ENCODE assay signal across 27 cellular contexts in the genomic region with DNA sequence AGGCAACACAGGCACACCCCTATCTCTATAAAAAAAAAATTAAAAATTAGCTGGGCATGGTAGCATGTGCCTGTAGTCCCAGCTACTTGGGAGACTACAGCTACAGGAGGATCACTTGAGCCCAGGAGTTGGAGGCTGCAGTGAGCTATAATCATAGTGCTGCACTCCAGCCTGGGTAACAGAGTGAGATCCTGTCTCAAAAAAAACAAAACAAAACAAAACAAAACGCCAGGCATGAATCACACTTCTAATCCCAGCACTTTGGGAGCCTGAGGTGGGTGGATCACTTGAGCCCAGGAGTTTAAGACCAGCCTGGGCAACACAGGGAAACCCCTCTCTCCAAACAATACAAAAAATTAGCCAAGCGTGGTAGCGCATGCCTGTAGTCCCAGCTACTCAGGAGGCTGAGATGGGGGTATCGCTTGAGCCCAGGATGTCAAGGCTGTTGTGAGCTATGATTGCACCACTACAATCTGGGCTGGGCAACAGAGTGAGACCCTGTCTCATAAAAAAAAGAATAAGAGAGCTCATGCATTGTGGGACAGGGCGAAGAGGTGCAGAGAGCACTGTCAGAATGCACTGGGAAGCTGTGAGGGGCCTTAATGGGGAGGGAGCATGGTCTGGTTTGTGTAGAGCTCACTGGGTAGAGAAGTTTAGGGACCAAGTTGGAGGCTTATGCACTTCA. TPM values are rescaled to one million over a fixed set of nuclear protein-coding genes. Genes with fewer than 3 reads are reported as not detected.
"Had no signal": no experiment of that assay in that cellular context is flagged by ENCODE, and none has a peak within 500 bp of the region (broad histone marks: within the 10 kb centered on the region; RNA-seq: fewer than 3 reads in every experiment).

No MANE protein-coding gene starts in this region.

- H3K9ac ChIP-seq: neural progenitor cell had no signal

- H3K27me3 Mint-ChIP-seq: activated CD4-positive, alpha-beta T cell treated with anti-CD3 and anti-CD28 coated beads for 36 hours; activated naive CD4-positive, alpha-beta T cell treated with anti-CD3 and anti-CD28 coated beads, Interleukin-2, amount 50 U/mL, for 24 hours; activated naive CD8-positive, alpha-beta T cell treated with anti-CD3 and anti-CD28 coated beads, Interleukin-2, amount 50 U/mL, for 24 hours had no signal

- H3K27me3 ChIP-seq: body of pancreas, gastrocnemius medialis, left lung, neural progenitor cell, spleen, transverse colon had no signal

- H3K27ac ChIP-seq: body of pancreas, epithelial cell of prostate, gastrocnemius medialis, left lung, lower lobe of right lung, neural progenitor cell, spleen, transverse colon had no signal

- H3K9me3 ChIP-seq: body of pancreas, gastrocnemius medialis, left lung, lower lobe of right lung, spleen, transverse colon had no signal

- H3K4me2 ChIP-seq: neural progenitor cell had no signal

- H3K9me3 Mint-ChIP-seq: activated naive CD4-positive, alpha-beta T cell treated with anti-CD3 and anti-CD28 coated beads, Interleukin-2, amount 50 U/mL, for 24 hours; activated naive CD8-positive, alpha-beta T cell treated with anti-CD3 and anti-CD28 coated beads, Interleukin-2, amount 50 U/mL, for 24 hours; activated T-helper 1 cell treated with anti-CD3 and anti-CD28 coated beads, Interleukin-12 subunit alpha, Interleukin-12 subunit beta, Interleukin-2, Interleukin-4 antibody, amounts not matched to agents 30 ng/mL and 10 ng/mL and 1 ng/mL, durations not matched to agents 14 hours and 24 hours and 36 hours; natural killer cell had no signal

- H2AFZ ChIP-seq: neural progenitor cell had no signal

- H3K4me3 ChIP-seq: body of pancreas, gastrocnemius medialis, left lung, lower lobe of right lung, neural progenitor cell, spleen, transverse colon had no signal

- H3K4me1 ChIP-seq: body of pancreas, gastrocnemius medialis, left lung, lower lobe of right lung, neural progenitor cell, spleen, transverse colon had no signal

- DNase-seq: activated CD4-positive, alpha-beta T cell treated with anti-CD3 and anti-CD28 coated beads for 36 hours; activated CD4-positive, alpha-beta T cell treated with anti-CD3 and anti-CD28 coated beads, Interleukin-2, amount 50 U/mL, for 48 hours; activated CD4-positive, CD25-positive, alpha-beta regulatory T cell; activated CD8-positive, alpha-beta memory T cell treated with anti-CD3 and anti-CD28 coated beads for 24 hours; activated effector memory CD4-positive, alpha-beta T cell treated with anti-CD3 and anti-CD28 coated beads, Interleukin-2, amount 50 U/mL, for 16 hours; activated naive CD8-positive, alpha-beta T cell treated with anti-CD3 and anti-CD28 coated beads, Interleukin-2, amount 50 U/mL, for 24 hours; activated T-cell treated with anti-CD3 and anti-CD28 coated beads, Interleukin-2, amount 50 U/mL, for 1 hour; body of pancreas; gastrocnemius medialis; glutamatergic neuron; left lung; lower lobe of right lung; mesenchymal stem cell; natural killer cell; occipital lobe; right cardiac atrium; spleen; stimulated activated naive CD4-positive, alpha-beta T cell treated with Interleukin-2 at 50 U/mL for 16 hours; transverse colon had no signal

- H3K4me1 Mint-ChIP-seq: activated CD4-positive, alpha-beta T cell treated with anti-CD3 and anti-CD28 coated beads for 36 hours had no signal

- H3K4me3 Mint-ChIP-seq: activated CD4-positive, alpha-beta T cell treated with anti-CD3 and anti-CD28 coated beads for 36 hours; activated naive CD4-positive, alpha-beta T cell treated with anti-CD3 and anti-CD28 coated beads, Interleukin-2, amount 50 U/mL, for 24 hours; activated naive CD8-positive, alpha-beta T cell treated with anti-CD3 and anti-CD28 coated beads, Interleukin-2, amount 50 U/mL, for 24 hours; activated T-helper 1 cell treated with anti-CD3 and anti-CD28 coated beads, Interleukin-12 subunit alpha, Interleukin-12 subunit beta, Interleukin-2, Interleukin-4 antibody, amounts not matched to agents 30 ng/mL and 10 ng/mL and 1 ng/mL, durations not matched to agents 14 hours and 24 hours and 36 hours; natural killer cell; neural progenitor cell had no signal

- ATAC-seq: activated CD4-positive, alpha-beta T cell treated with anti-CD3 and anti-CD28 coated beads for 36 hours; activated naive CD8-positive, alpha-beta T cell treated with anti-CD3 and anti-CD28 coated beads, Interleukin-2, amount 50 U/mL, for 24 hours; body of pancreas; gastrocnemius medialis; left lung; lower lobe of right lung; natural killer cell; right cardiac atrium had no signal

- H3K27ac Mint-ChIP-seq: activated CD4-positive, alpha-beta T cell treated with anti-CD3 and anti-CD28 coated beads for 36 hours; activated naive CD4-positive, alpha-beta T cell treated with anti-CD3 and anti-CD28 coated beads, Interleukin-2, amount 50 U/mL, for 24 hours; activated naive CD8-positive, alpha-beta T cell treated with anti-CD3 and anti-CD28 coated beads, Interleukin-2, amount 50 U/mL, for 24 hours; activated T-helper 1 cell treated with anti-CD3 and anti-CD28 coated beads, Interleukin-12 subunit alpha, Interleukin-12 subunit beta, Interleukin-2, Interleukin-4 antibody, amounts not matched to agents 30 ng/mL and 10 ng/mL and 1 ng/mL, durations not matched to agents 14 hours and 24 hours and 36 hours; natural killer cell; neural progenitor cell had no signal

RNA-seq across cellular contexts. Expression of a gene that starts 40.6 kb away (rescaled TPM):
- total RNA-seq: activated CD4-positive, alpha-beta T cell treated with anti-CD3 and anti-CD28 coated beads for 36 hours; activated T-helper 1 cell treated with anti-CD3 and anti-CD28 coated beads, Interleukin-12 subunit alpha, Interleukin-12 subunit beta, Interleukin-2, Interleukin-4 antibody, amounts not matched to agents 30 ng/mL and 10 ng/mL and 1 ng/mL, durations not matched to agents 14 hours and 24 hours and 36 hours; body of pancreas; cerebellum; gastrocnemius medialis; left lung; natural killer cell; occipital lobe; pulmonary artery endothelial cell; spleen; T-helper 2 cell treated with Interferon-gamma antibody and Interleukin-4, amounts not matched to agents 100 ng/mL and 5 ng/mL, for 36 hours; temporal lobe had no signal
- polyA plus RNA-seq: spleen had no signal
